9 cellular contexts compared by ENCODE assay signal in the genomic region with DNA sequence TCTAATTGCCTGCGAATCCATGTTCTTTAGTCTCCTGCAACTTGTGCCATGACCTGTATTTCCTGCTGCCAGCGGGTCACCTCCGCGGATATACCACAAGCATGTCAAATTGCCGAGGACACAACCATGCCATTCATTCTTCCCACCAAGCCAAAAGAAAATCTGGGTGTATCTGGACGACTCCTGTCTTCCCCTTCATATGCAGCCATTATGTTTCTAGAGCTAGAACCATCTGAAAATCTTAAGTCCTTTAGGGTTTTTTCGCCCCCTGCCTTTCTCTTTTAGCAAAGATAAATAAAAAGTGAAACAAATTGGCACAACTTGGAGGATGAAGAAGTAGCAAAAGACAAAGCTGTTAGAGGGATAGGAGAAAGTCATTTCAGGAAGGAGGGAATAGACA.
DNase-seq lines count a peak whose midpoint lies in the region; ATAC-seq and TF ChIP-seq lines count a peak whose summit lies in the region.
"Had no signal": no experiment of that assay in that cellular context is flagged by ENCODE, and none has a peak within 500 bp of the region (broad histone marks: within the 10 kb centered on the region; RNA-seq: fewer than 3 reads in every experiment).

No MANE protein-coding gene starts in this region.

- CTCF ChIA-PET in activated CD8-positive, alpha-beta T cell treated with anti-CD3 and anti-CD28 coated beads for 36 hours (lab: Charles Lee): interaction anchor here (0.8 to 2.2 kb wide), 3 partner anchors 10 to 164 kb away, joined by 3 to 7 read pairs (median 3); no protein-coding TSS in a partner anchor

- H3K4me1 Mint-ChIP-seq in activated CD8-positive, alpha-beta T cell treated with anti-CD3 and anti-CD28 coated beads for 36 hours (ENCODE audit: low read depth): peaks cover 47% of the 10 kb centered on the region

- no peaks in the 10 kb centered on the region for H3K27me3 Mint-ChIP-seq in activated CD8-positive, alpha-beta T cell treated with anti-CD3 and anti-CD28 coated beads for 36 hours

- H3K4me3 Mint-ChIP-seq in activated CD8-positive, alpha-beta T cell treated with anti-CD3 and anti-CD28 coated beads for 36 hours: peak overlapping the region; percentile 93

- no peak overlapping the region for H3K4me3 ChIP-seq in AG10803 (ENCODE audit: low read length)

- no peaks in the 10 kb centered on the region for H3K9me3 Mint-ChIP-seq in activated CD8-positive, alpha-beta T cell treated with anti-CD3 and anti-CD28 coated beads for 36 hours

- H3K27ac Mint-ChIP-seq in activated CD8-positive, alpha-beta T cell treated with anti-CD3 and anti-CD28 coated beads for 36 hours: peak overlapping the region; percentile 91

- peaks cover 2% of the 10 kb centered on the region for H3K36me3 Mint-ChIP-seq in activated CD8-positive, alpha-beta T cell treated with anti-CD3 and anti-CD28 coated beads for 36 hours (ENCODE audit: low read depth)

- peak; percentile 19 for TF ChIP-seq CTCF in AG10803 (conservative IDR thresholded peaks at IDR 0.05; ENCODE audit: low read length)
- TF ChIP-seq CTCF in activated CD8-positive, alpha-beta T cell treated with anti-CD3 and anti-CD28 coated beads for 36 hours (IDR thresholded peaks at IDR 0.05): no peak

- DNase-seq in AG10803 (ENCODE audit: low read depth): peak; percentile 25
- peak; percentile 6 for DNase-seq in HCEC 1CT
- DNase-seq in activated CD8-positive, alpha-beta T cell treated with anti-CD3 and anti-CD28 coated beads for 36 hours: no peak
- peak; percentile 40 for DNase-seq in kidney tubule cell (ENCODE audit: low spot score)
- DNase-seq: heart right ventricle had no signal

- no peak for ATAC-seq in activated CD8-positive, alpha-beta T cell treated with anti-CD3 and anti-CD28 coated beads for 36 hours
- ATAC-seq in HG03175 (IDR thresholded peaks at IDR 0.05; ENCODE audit: unreplicated experiment) (no peak), GM18519 (IDR thresholded peaks at IDR 0.05; ENCODE audit: low FRiP score, unreplicated experiment) (no peak), HG03045 (IDR thresholded peaks at IDR 0.05; ENCODE audit: unreplicated experiment) (no peak), GM18502 (IDR thresholded peaks at IDR 0.05; ENCODE audit: poor library complexity, unreplicated experiment) (no peak)
- ATAC-seq: heart right ventricle had no signal

- POLR2A ChIA-PET in activated CD8-positive, alpha-beta T cell treated with anti-CD3 and anti-CD28 coated beads for 36 hours (lab: Charles Lee): interaction anchor here (2.7 to 2.8 kb wide), 3 partner anchors 8 to 240 kb away, joined by 9 to 32 read pairs (median 16); no protein-coding TSS in a partner anchor

- intact Hi-C loops in activated CD8-positive, alpha-beta T cell treated with anti-CD3 and anti-CD28 coated beads for 36 hours (cut with micrococcal nuclease): loop anchor here (5.0 kb wide), 1 partner anchor 242 kb away; a partner anchor contains a TSS
